Comparison of ENCODE assay signal across 17 cellular contexts in genomic region chr4:168812806-168813205, GRCh38.
A peak's percentile ranks its signal among the peaks of the same experiment; 100 is the strongest.
DNase-seq lines count a peak whose midpoint lies in the region; ATAC-seq and TF ChIP-seq lines count a peak whose summit lies in the region.
"Had no signal": no experiment of that assay in that cellular context is flagged by ENCODE, and none has a peak within 500 bp of the region (broad histone marks: within the 10 kb centered on the region; RNA-seq: fewer than 3 reads in every experiment).

No MANE protein-coding gene starts in this region.

- peak overlapping the region in 8 of 10 donors; percentile 40 to 79 (median 52) for H3K27ac ChIP-seq in heart right ventricle
- peak overlapping the region; percentile 72 for H3K27ac ChIP-seq in foreskin keratinocyte
- H3K27ac ChIP-seq in trophoblast cell (ENCODE audit: low read depth, low read length), result peak overlapping the region; percentile 86
- peak overlapping the region; percentile 34 for H3K27ac ChIP-seq in vagina
- peak overlapping the region in 1 of 3 donors; percentile 36 for H3K27ac ChIP-seq in thyroid gland
- H3K27ac ChIP-seq: upper lobe of left lung had no signal

- ATAC-seq in heart right ventricle, result no peak
- ATAC-seq in Right ventricle myocardium inferior, result no peak
- no peak for ATAC-seq in foreskin keratinocyte
- ATAC-seq: GM12878 had no signal

- H3K27me3 ChIP-seq in heart right ventricle, result no peaks in the 10 kb centered on the region
- H3K27me3 ChIP-seq in foreskin keratinocyte, result no peaks in the 10 kb centered on the region
- no peaks in the 10 kb centered on the region for H3K27me3 ChIP-seq in trophoblast cell (ENCODE audit: insufficient read depth, low read length)
- H3K27me3 ChIP-seq in vagina, result no peaks in the 10 kb centered on the region
- no peaks in the 10 kb centered on the region for H3K27me3 ChIP-seq in thyroid gland
- H3K27me3 ChIP-seq: upper lobe of left lung had no signal

- peak overlapping the region; percentile 11 for H2BK12ac ChIP-seq in trophoblast cell (ENCODE audit: low read length)

- peaks cover 4% of the 10 kb centered on the region for H3K9me3 Mint-ChIP-seq in progenitor cell of endocrine pancreas (ENCODE audit: low read depth)
- H3K9me3 Mint-ChIP-seq: activated naive CD8-positive, alpha-beta T cell treated with anti-CD3 and anti-CD28 coated beads for 36 hours had no signal

- H3K9ac ChIP-seq in trophoblast cell (ENCODE audit: low read length), result no peak overlapping the region

- no peaks in the 10 kb centered on the region for H3K36me3 ChIP-seq in heart right ventricle
- H3K36me3 ChIP-seq in trophoblast cell (ENCODE audit: control insufficient read depth in 1 of 2, insufficient read depth in 2 of 2, low read length in 2 of 2), result peaks cover 0 to 2% of the 10 kb centered on the region in 2 experiments
- no peaks in the 10 kb centered on the region for H3K36me3 ChIP-seq in vagina
- no peaks in the 10 kb centered on the region for H3K36me3 ChIP-seq in thyroid gland
- H3K36me3 ChIP-seq: upper lobe of left lung had no signal

- H3K14ac ChIP-seq in trophoblast cell (ENCODE audit: low read length), result no peak overlapping the region

- 70 to 72% methylated on average over 6 of the region's 6 CpGs for WGBS in heart right ventricle, 2 donors
- WGBS in trophoblast cell (ENCODE audit: extremely low coverage, insufficient coverage, insufficient read length), result no CpG with 5 or more reads among the region's 6 CpGs
- 74 to 77% methylated on average over 6 of the region's 6 CpGs for WGBS in thyroid gland, 2 donors

- H2BK120ac ChIP-seq in trophoblast cell (ENCODE audit: insufficient read depth, low read length, poor library complexity), result no peak overlapping the region

- H3K18ac ChIP-seq in trophoblast cell (ENCODE audit: low read length), result no peak overlapping the region

- no peak overlapping the region for H3K23ac ChIP-seq in trophoblast cell (ENCODE audit: low read length)

- no peak overlapping the region for H2BK5ac ChIP-seq in trophoblast cell (ENCODE audit: low read depth, low read length, poor library complexity)

- H3K4me3 Mint-ChIP-seq in progenitor cell of endocrine pancreas (ENCODE audit: low read depth), result no peak overlapping the region
- H3K4me3 Mint-ChIP-seq: activated naive CD8-positive, alpha-beta T cell treated with anti-CD3 and anti-CD28 coated beads for 36 hours; CD4-positive, alpha-beta memory T cell had no signal

- intact Hi-C loops in heart right ventricle (cut with DNase I), result no loop called here
- intact Hi-C loops in Right ventricle myocardium inferior (cut with DNase I), result no loop called here
- intact Hi-C loops in vagina (cut with DNase I), result loop anchor here (10.0 kb wide), 1 partner anchor 48 kb away; no protein-coding TSS in a partner anchor
- intact Hi-C loops in thyroid gland (cut with DNase I), result no loop called here

- H3K4me3 ChIP-seq in heart right ventricle, result no peak overlapping the region
- no peak overlapping the region for H3K4me3 ChIP-seq in trophoblast cell (ENCODE audit: low read depth, low read length)
- no peak overlapping the region for H3K4me3 ChIP-seq in vagina
- H3K4me3 ChIP-seq in thyroid gland (replicated peaks in 1 of 3), result no peak overlapping the region
- H3K4me3 ChIP-seq: GM12878, upper lobe of left lung had no signal

- no peaks in the 10 kb centered on the region for H3K27me3 Mint-ChIP-seq in progenitor cell of endocrine pancreas

- DNase-seq in heart right ventricle (no peak), Right ventricle myocardium inferior (ENCODE audit: missing footprints) (no peak), foreskin keratinocyte (no peak), trophoblast cell (peak in 1 of 2 donors; percentile 46), vagina (ENCODE audit: extremely low spot score in 2 of 2) (no peak), amniotic stem cell (lab: John Stamatoyannopoulos, UW) (no peak), progenitor cell of endocrine pancreas (ENCODE audit: low spot score, unreplicated experiment) (no peak), thyroid gland (no peak)
- DNase-seq: activated CD4-positive, alpha-beta T cell treated with anti-CD3 and anti-CD28 coated beads for 4 hours; activated naive CD8-positive, alpha-beta T cell treated with anti-CD3 and anti-CD28 coated beads for 36 hours; CD4-positive, alpha-beta memory T cell; Kasumi-1; NCI-H1694; NCI-H510A treated with DMSO at 0.1 percent for 48 hours; stimulated activated CD4-positive, alpha-beta T cell treated with anti-CD3 and anti-CD28 coated beads, Interleukin-1b, Interleukin-23, amount 100 ng/mL, for 48 hours; upper lobe of left lung had no signal

- peaks cover 5% of the 10 kb centered on the region for H3K79me2 ChIP-seq in trophoblast cell (ENCODE audit: control insufficient read depth, insufficient read depth, low read length, poor library complexity)

- peaks cover 35% of the 10 kb centered on the region for H3K4me1 Mint-ChIP-seq in progenitor cell of endocrine pancreas (ENCODE audit: low read depth)

- no peak overlapping the region for H4K8ac ChIP-seq in trophoblast cell (ENCODE audit: low read depth, low read length)

- no peaks in the 10 kb centered on the region for H3K9me3 ChIP-seq in heart right ventricle
- H3K9me3 ChIP-seq in trophoblast cell (ENCODE audit: insufficient read depth, low read depth, low read length), result no peaks in the 10 kb centered on the region
- no peaks in the 10 kb centered on the region for H3K9me3 ChIP-seq in vagina
- no peaks in the 10 kb centered on the region for H3K9me3 ChIP-seq in thyroid gland
- H3K9me3 ChIP-seq: upper lobe of left lung had no signal

- no peak overlapping the region for H4K12ac ChIP-seq in trophoblast cell (ENCODE audit: low read depth, low read length)

- H2AFZ ChIP-seq in trophoblast cell (ENCODE audit: insufficient read depth, low read length, poor library complexity), result no peak overlapping the region

- peak overlapping the region; percentile 25 for H3K4me2 ChIP-seq in trophoblast cell (ENCODE audit: low read length)

- H3K36me3 Mint-ChIP-seq in progenitor cell of endocrine pancreas (ENCODE audit: insufficient read depth), result no peaks in the 10 kb centered on the region
- H3K36me3 Mint-ChIP-seq: activated naive CD8-positive, alpha-beta T cell treated with anti-CD3 and anti-CD28 coated beads for 36 hours; CD4-positive, alpha-beta memory T cell had no signal

- H4K91ac ChIP-seq in trophoblast cell (ENCODE audit: low read depth, low read length), result no peak overlapping the region

- TF ChIP-seq CTCF in heart right ventricle (IDR thresholded peaks at IDR 0.05), result no peak
- TF ChIP-seq CTCF in foreskin keratinocyte (conservative IDR thresholded peaks at IDR 0.05), result no peak
- TF ChIP-seq CTCF in vagina (IDR thresholded peaks at IDR 0.05), result no peak
- no peak for TF ChIP-seq CTCF in progenitor cell of endocrine pancreas (IDR thresholded peaks at IDR 0.05; ENCODE audit: unreplicated experiment)
- TF ChIP-seq CTCF in thyroid gland (IDR thresholded peaks at IDR 0.05), result no peak

- H3K4ac ChIP-seq in trophoblast cell (ENCODE audit: low read depth, low read length), result no peak overlapping the region

- TF ChIP-seq POLR2A in vagina (IDR thresholded peaks at IDR 0.05) (no peak), thyroid gland (IDR thresholded peaks at IDR 0.05) (no peak)

- H3K27ac Mint-ChIP-seq in progenitor cell of endocrine pancreas, result no peak overlapping the region
- H3K27ac Mint-ChIP-seq: activated naive CD8-positive, alpha-beta T cell treated with anti-CD3 and anti-CD28 coated beads for 36 hours; CD4-positive, alpha-beta memory T cell had no signal

- no peak overlapping the region for H2AK5ac ChIP-seq in trophoblast cell (ENCODE audit: low read length)

- H3K4me1 ChIP-seq in heart right ventricle, result peaks cover 0 to 59% (median 29%) of the 10 kb centered on the region in 9 donors
- peaks cover 37% of the 10 kb centered on the region for H3K4me1 ChIP-seq in foreskin keratinocyte
- H3K4me1 ChIP-seq in trophoblast cell (ENCODE audit: control insufficient read depth in 1 of 2, insufficient read depth in 2 of 2, low read length in 2 of 2), result peaks cover 12 to 23% of the 10 kb centered on the region in 2 experiments
- H3K4me1 ChIP-seq in vagina, result peaks cover 34% of the 10 kb centered on the region
- H3K4me1 ChIP-seq in thyroid gland, result peaks cover 17 to 26% of the 10 kb centered on the region in 2 donors

- peaks cover 17% of the 10 kb centered on the region for H3K79me1 ChIP-seq in trophoblast cell (ENCODE audit: low read length)
